13 cellular contexts compared by ENCODE assay signal in the genomic region with DNA sequence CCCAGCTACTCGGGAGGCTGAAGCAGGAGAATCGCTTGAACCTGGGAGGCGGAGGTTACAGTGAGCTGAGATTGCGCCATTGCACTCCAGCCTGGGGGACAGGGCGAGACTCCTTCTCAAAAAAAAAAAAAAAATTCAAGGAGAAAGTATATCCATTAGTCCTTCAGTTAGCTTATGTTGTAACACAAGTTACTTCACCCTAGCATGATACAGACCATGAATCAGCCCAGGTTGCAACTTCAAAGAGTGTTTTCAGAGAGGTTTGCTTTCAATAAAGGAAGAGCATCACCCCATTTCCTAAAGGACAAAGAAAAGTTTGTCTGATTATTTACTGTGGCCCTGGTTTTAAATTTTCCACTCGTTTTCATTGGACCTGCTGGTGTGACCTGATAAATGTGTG.
"Had no signal": no experiment of that assay in that cellular context is flagged by ENCODE, and none has a peak within 500 bp of the region (broad histone marks: within the 10 kb centered on the region; RNA-seq: fewer than 3 reads in every experiment).

No MANE protein-coding gene starts in this region.

- DNase-seq: activated CD4-positive, alpha-beta T cell treated with anti-CD3 and anti-CD28 coated beads for 1 hour; activated CD8-positive, alpha-beta memory T cell treated with anti-CD3 and anti-CD28 coated beads, Interleukin-2, amount 50 U/mL, for 4 hours; activated CD8-positive, alpha-beta T cell treated with anti-CD3 and anti-CD28 coated beads for 36 hours; activated naive CD4-positive, alpha-beta T cell treated with anti-CD3 and anti-CD28 coated beads for 36 hours; effector memory CD8-positive, alpha-beta T cell; erythroblast; glutamatergic neuron; left colon; naive B cell; right cardiac atrium; thyroid gland had no signal

- H3K27me3 ChIP-seq: thyroid gland had no signal

- FAIRE-seq: urothelium cell line had no signal

- H3K4me3 ChIP-seq: lung, thyroid gland had no signal
